13 cellular contexts compared by ENCODE assay signal in genomic region chr2:240604939-240605716, GRCh38. TPM values are rescaled to one million over a fixed set of nuclear protein-coding genes. Genes with fewer than 3 reads are reported as not detected.
DNase-seq lines count a peak whose midpoint lies in the region; ATAC-seq lines count a peak whose summit lies in the region.
"Had no signal": no experiment of that assay in that cellular context is flagged by ENCODE, and none has a peak within 500 bp of the region (broad histone marks: within the 10 kb centered on the region; RNA-seq: fewer than 3 reads in every experiment).

No MANE protein-coding gene starts in this region.

- H3K4me1 ChIP-seq in right cardiac atrium (ENCODE audit: control insufficient read depth, insufficient read depth, low read length), result no peaks in the 10 kb centered on the region

- peak; percentile 19 for DNase-seq in activated CD4-positive, CD25-positive, alpha-beta regulatory T cell treated with anti-CD3 and anti-CD28 coated beads, Interleukin-2, amount 50 U/mL, for 72 hours
- DNase-seq in HT-29 (ENCODE audit: low spot score) (peak; percentile 85), right cardiac atrium (peak in 2 of 3 donors; percentile 10 to 56), posterior vena cava (ENCODE audit: low spot score) (peak; percentile 79), GF-D8 (lab: John Stamatoyannopoulos, UW) (no peak)
- DNase-seq: activated CD4-positive, alpha-beta T cell treated with anti-CD3 and anti-CD28 coated beads for 48 hours; naive B cell; NCI-H1694 treated with DMSO at 0.1 percent for 48 hours; NCI-H524 had no signal

- intact Hi-C loops in right cardiac atrium (cut with DNase I), result no loop called here
- intact Hi-C loops in posterior vena cava (cut with DNase I), result loop anchor here in 1 of 2 donors (5.0 kb wide), 1 partner anchor 837 kb away; no protein-coding TSS in a partner anchor

- H3K9me3 ChIP-seq in right cardiac atrium (ENCODE audit: control insufficient read depth, low read length), result no peaks in the 10 kb centered on the region
- H3K9me3 ChIP-seq: gastrocnemius medialis had no signal

- no peaks in the 10 kb centered on the region for H3K27me3 ChIP-seq in right cardiac atrium (ENCODE audit: control insufficient read depth, insufficient read depth)
- H3K27me3 ChIP-seq: gastrocnemius medialis had no signal

- ATAC-seq in activated CD4-positive, CD25-positive, alpha-beta regulatory T cell treated with anti-CD3 and anti-CD28 coated beads, Interleukin-2, amount 50 U/mL, for 24 hours, result no peak
- ATAC-seq in right cardiac atrium (peak in 1 of 2 donors; percentile 3), HG03460 (IDR thresholded peaks at IDR 0.05; ENCODE audit: unreplicated experiment) (no peak), HG02840 (IDR thresholded peaks at IDR 0.05; ENCODE audit: low FRiP score, unreplicated experiment) (no peak)

- WGBS in right cardiac atrium, result 85% methylated on average over 19 of the region's 19 CpGs

- no peak overlapping the region for H3K27ac ChIP-seq in right cardiac atrium (ENCODE audit: low read length)
- H3K27ac ChIP-seq: gastrocnemius medialis had no signal

- no peak overlapping the region for H3K4me3 ChIP-seq in right cardiac atrium (ENCODE audit: low read length)
- H3K4me3 ChIP-seq: gastrocnemius medialis had no signal

RNA-seq across cellular contexts. Expression of gene CAPN10, which starts 18.6 kb away (rescaled TPM):
- total RNA-seq in HT-29 (2014; rRNA removed; shearing (Covaris generic)), result 88.3 and 90.2 TPM in 2 replicates
- total RNA-seq in right cardiac atrium (10 to 100 TPM; 21.2 to 44.3 (median 36.2) TPM), posterior vena cava (10 to 100 TPM; 18.6 to 22.6 TPM)
- 40.1 TPM for polyA plus RNA-seq in right cardiac atrium

RNA-seq across cellular contexts. Expression of gene GPR35, which starts 20.2 kb away (rescaled TPM):
- 176 and 180 TPM in 2 replicates for total RNA-seq in HT-29 (2014; rRNA removed; shearing (Covaris generic))
- 1 to 10 TPM in 2 of 4 donors, under 1 TPM in 2; 0.53 to 1.4 (median 1.0) TPM for total RNA-seq in right cardiac atrium
- 0.84 TPM for polyA plus RNA-seq in right cardiac atrium
- total RNA-seq in posterior vena cava, result 1 to 10 TPM; 1.2 to 1.8 TPM

RNA-seq across cellular contexts. Expression of gene RNPEPL1, which starts 36.8 kb away (rescaled TPM):
- 57.9 and 74.9 TPM in 2 replicates for total RNA-seq in HT-29 (2014; rRNA removed; shearing (Covaris generic))
- total RNA-seq in right cardiac atrium (10 to 100 TPM; 40.4 to 61.6 (median 58.0) TPM), posterior vena cava (10 to 100 TPM; 47.1 to 49.3 TPM)
- polyA plus RNA-seq in right cardiac atrium, result 108 TPM

RNA-seq across cellular contexts. Expression of gene DUSP28, which starts 45.0 kb away (rescaled TPM):
- total RNA-seq in HT-29 (2014; rRNA removed; shearing (Covaris generic)), result 10.0 and 10.4 TPM in 2 replicates
- total RNA-seq in right cardiac atrium (10 to 100 TPM in 3 of 4 donors, 1 to 10 TPM in 1; 9.6 to 14.9 (median 11.7) TPM), posterior vena cava (1 to 10 TPM; 2.0 to 2.3 TPM)
- 10.9 TPM for polyA plus RNA-seq in right cardiac atrium

RNA-seq across cellular contexts. Expression of gene ANKMY1, which starts 47.3 kb away (rescaled TPM):
- total RNA-seq in HT-29 (2014; rRNA removed; shearing (Covaris generic)), result 26.5 and 29.5 TPM in 2 replicates
- total RNA-seq in right cardiac atrium (1 to 10 TPM; 7.3 to 8.0 (median 7.6) TPM), posterior vena cava (10 to 100 TPM in 1 of 2 donors, 1 to 10 TPM in 1; 7.1 to 12.9 TPM)
- polyA plus RNA-seq in right cardiac atrium, result 3.5 TPM

Comparison
In these comparisons a context has a peak if more than half of its experiments do, and no peak if none do; other contexts are left out.
1. RNA of gene GPR35, which starts 20.2 kb away (total RNA-seq): 176 to 180 TPM in HT-29; 1.2 to 1.8 TPM in posterior vena cava and 0.53 to 1.4 TPM in right cardiac atrium; every median in the first group is over 10 times any median in the second.